ENCODE assay signal across 7 cellular contexts in genomic region chrX:49598720-49599119, GRCh38. TPM values are rescaled to one million over a fixed set of nuclear protein-coding genes. Genes with fewer than 3 reads are reported as not detected.
"Had no signal": no experiment of that assay in that cellular context is flagged by ENCODE, and none has a peak within 500 bp of the region (broad histone marks: within the 10 kb centered on the region; RNA-seq: fewer than 3 reads in every experiment).

Gene GAGE1 (plus strand): TSS chrX:49599020. CDS start chrX:49600175, 1,155 bp downstream.

RNA-seq across cellular contexts. Expression of gene GAGE1, which starts in this region (rescaled TPM):
- total RNA-seq: GM23248, GM23338, H1, H4, H7, H9, HFFc6 had no signal
- polyA plus RNA-seq: GM23248, H1 had no signal
